In the genomic region with DNA sequence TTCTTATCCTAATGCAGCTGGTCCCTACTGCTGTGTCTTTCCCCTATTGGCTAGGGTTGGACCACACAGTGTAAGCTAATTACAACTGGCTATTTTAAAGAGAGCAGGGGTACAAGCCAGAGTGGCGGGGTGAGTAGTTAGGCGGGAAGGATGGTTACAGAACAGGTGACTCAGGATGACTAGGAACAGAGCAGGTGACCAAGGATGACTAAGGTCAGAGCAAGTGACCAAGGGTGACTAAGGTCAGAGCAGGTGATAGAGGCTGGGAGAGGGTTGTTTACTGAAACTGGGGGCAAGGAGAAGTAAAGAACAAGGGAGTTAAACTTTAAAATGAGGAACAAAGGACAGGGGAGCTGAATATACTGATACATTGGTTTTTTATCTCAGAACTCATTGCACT, we compare ENCODE assay signal across 21 cellular contexts.
"Had no signal": no experiment of that assay in that cellular context is flagged by ENCODE, and none has a peak within 500 bp of the region (broad histone marks: within the 10 kb centered on the region; RNA-seq: fewer than 3 reads in every experiment).

No MANE protein-coding gene starts in this region.

- H3K27me3 ChIP-seq: dorsolateral prefrontal cortex, hepatocyte, neural progenitor cell, ovary, right atrium auricular region, sigmoid colon had no signal

- H3K9me3 ChIP-seq: ovary, right atrium auricular region had no signal

- H3K9me3 Mint-ChIP-seq: neural progenitor cell had no signal

- H3K27ac ChIP-seq: dorsolateral prefrontal cortex, hepatocyte, neural progenitor cell, ovary, right atrium auricular region, sigmoid colon, skin epidermis had no signal

- H3K4me1 Mint-ChIP-seq: neural progenitor cell had no signal

- ATAC-seq: left colon; left ventricle myocardium superior; natural killer cell treated with Interleukin-12 subunit alpha and Interleukin-12 subunit beta and Interleukin-15 and Interleukin-18, amount 100 ng/mL, for 72 hours had no signal

- H3K27ac Mint-ChIP-seq: natural killer cell treated with Interleukin-12 subunit alpha and Interleukin-12 subunit beta and Interleukin-15 and Interleukin-18, amount 100 ng/mL, for 72 hours; neural progenitor cell had no signal

- H3K36me3 Mint-ChIP-seq: natural killer cell treated with Interleukin-12 subunit alpha and Interleukin-12 subunit beta and Interleukin-15 and Interleukin-18, amount 100 ng/mL, for 72 hours; neural progenitor cell had no signal

- H3K4me3 ChIP-seq: dorsolateral prefrontal cortex, hepatocyte, lung, neural progenitor cell, ovary, right atrium auricular region, sigmoid colon, skin epidermis had no signal

- H3K4me1 ChIP-seq: neural progenitor cell, right atrium auricular region, sigmoid colon had no signal

- H3K36me3 ChIP-seq: neural progenitor cell, ovary, right atrium auricular region, sigmoid colon had no signal

- DNase-seq: cortex of kidney; dorsolateral prefrontal cortex; effector memory CD4-positive, alpha-beta T cell; erythroblast; foreskin melanocyte; head of caudate nucleus; kidney; left colon; left ventricle myocardium superior; mesenchymal stem cell; midbrain; nucleus accumbens; ovary; sigmoid colon; stimulated activated naive CD4-positive, alpha-beta T cell treated with Interleukin-2 at 50 U/mL for 16 hours had no signal

- H3K4me3 Mint-ChIP-seq: natural killer cell treated with Interleukin-12 subunit alpha and Interleukin-12 subunit beta and Interleukin-15 and Interleukin-18, amount 100 ng/mL, for 72 hours; neural progenitor cell had no signal
